Comparison of ENCODE assay signal across 11 cellular contexts in genomic region chr10:60186315-60187071, GRCh38.
DNase-seq lines count a peak whose midpoint lies in the region; ATAC-seq and TF ChIP-seq lines count a peak whose summit lies in the region.
"Had no signal": no experiment of that assay in that cellular context is flagged by ENCODE, and none has a peak within 500 bp of the region (broad histone marks: within the 10 kb centered on the region; RNA-seq: fewer than 3 reads in every experiment).

No MANE protein-coding gene starts in this region.

- WGBS in upper lobe of left lung, 2 donors: 85 to 89% methylated on average over 14 of the region's 14 CpGs

- no peak for TF ChIP-seq CTCF in upper lobe of left lung (IDR thresholded peaks at IDR 0.05)

- no peaks in the 10 kb centered on the region for H3K27me3 ChIP-seq in upper lobe of left lung

- no peaks in the 10 kb centered on the region for H3K9me3 ChIP-seq in upper lobe of left lung

- ATAC-seq in left lobe of liver (peak; percentile 89), upper lobe of left lung (ENCODE audit: low FRiP score in 2 of 2) (peak; percentile 26 to 68), GM18517 (IDR thresholded peaks at IDR 0.05; ENCODE audit: unreplicated experiment) (no peak)

- H3K4me1 ChIP-seq in upper lobe of left lung: no peaks in the 10 kb centered on the region

- H3K36me3 ChIP-seq in upper lobe of left lung: peaks cover 0 to 4% (median 0%) of the 10 kb centered on the region in 4 donors

- TF ChIP-seq EP300 in upper lobe of left lung (IDR thresholded peaks at IDR 0.05): no peak

- H3K4me3 ChIP-seq in upper lobe of left lung: no peak overlapping the region

- no peak for TF ChIP-seq POLR2A in upper lobe of left lung (IDR thresholded peaks at IDR 0.05)

- DNase-seq in LHCN-M2 (ENCODE audit: low read depth) (peak; percentile 33), cerebellar nuclear complex (lab: John Stamatoyannopoulos, UW) (peak; percentile 81 to 97), left lobe of liver (ENCODE audit: low spot score) (peak; percentile 73), upper lobe of left lung (no peak), NCI-H1417 (lab: John Stamatoyannopoulos, UW) (no peak)
- DNase-seq in activated CD4-positive, alpha-beta T cell treated with anti-CD3 and anti-CD28 coated beads, Interleukin-2, amount 50 U/mL, for 1 hour: no peak
- DNase-seq: COR-L47, mesendoderm, NCI-H2081 treated with DMSO at 0.1 percent for 48 hours had no signal

- H3K27ac ChIP-seq in upper lobe of left lung: no peak overlapping the region
- H3K27ac ChIP-seq: KMS-11 had no signal

Comparison
In these comparisons a context has a peak if more than half of its experiments do, and no peak if none do; other contexts are left out.
1. DNase-seq: peak in LHCN-M2 (single experiment), cerebellar nuclear complex (2 of 2) and left lobe of liver (single experiment); none in upper lobe of left lung (0 of 2), activated CD4-positive, alpha-beta T cell treated with anti-CD3 and anti-CD28 coated beads, Interleukin-2, amount 50 U/mL, for 1 hour (single experiment) and NCI-H1417 (0 of 3).